ENCODE assay signal across 29 cellular contexts in the genomic region with DNA sequence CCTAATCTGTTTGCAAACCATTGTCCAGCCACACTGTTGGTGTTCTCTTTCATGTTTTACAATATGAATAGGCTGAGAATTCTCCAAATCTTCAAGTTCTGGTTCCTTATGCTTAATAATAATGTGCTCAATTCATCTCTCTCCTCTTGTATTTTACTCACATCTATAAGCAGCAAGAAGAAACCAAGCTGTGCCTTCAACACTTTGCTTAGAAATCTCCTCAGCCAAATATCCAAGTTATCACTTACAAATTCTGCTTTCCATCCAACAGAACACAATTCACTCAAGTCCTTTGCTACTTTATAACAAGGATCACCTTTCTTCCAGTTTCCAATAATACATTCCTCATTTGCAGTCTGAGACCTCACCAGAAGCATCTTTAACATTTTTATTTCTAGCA.
"Had no signal": no experiment of that assay in that cellular context is flagged by ENCODE, and none has a peak within 500 bp of the region (broad histone marks: within the 10 kb centered on the region; RNA-seq: fewer than 3 reads in every experiment).

No MANE protein-coding gene starts in this region.

- H3K4me3 ChIP-seq: adrenal gland, body of pancreas had no signal

- H3K4me1 Mint-ChIP-seq: T-helper 17 cell had no signal

- ATAC-seq: activated CD4-positive, CD25-positive, alpha-beta regulatory T cell treated with anti-CD3 and anti-CD28 coated beads, Interleukin-2, amount 50 U/mL, for 24 hours; activated CD8-positive, alpha-beta T cell treated with anti-CD3 and anti-CD28 coated beads, Interleukin-2, amount 10 ng/mL, durations not matched to agents 7 days and 5 days; activated naive CD8-positive, alpha-beta T cell treated with anti-CD3 and anti-CD28 coated beads, Interleukin-2, amount 50 U/mL, for 24 hours; body of pancreas; esophagus mucosa; T-helper 17 cell had no signal

- H3K9me3 ChIP-seq: adrenal gland, body of pancreas had no signal

- H3K4me1 ChIP-seq: adrenal gland, body of pancreas had no signal

- H3K27me3 Mint-ChIP-seq: activated B cell treated with CpG ODN at 0.5 μM for 24 hours; activated CD4-positive, alpha-beta memory T cell treated with anti-CD3 and anti-CD28 coated beads for 36 hours; activated CD4-positive, alpha-beta T cell treated with anti-CD3 and anti-CD28 coated beads, Interleukin-2, amount 10 ng/mL, durations not matched to agents 24 days and 14 days; activated CD8-positive, alpha-beta memory T cell treated with anti-CD3 and anti-CD28 coated beads, Interleukin-2, amount 10 ng/mL, durations not matched to agents 7 days and 5 days; activated naive CD8-positive, alpha-beta T cell treated with anti-CD3 and anti-CD28 coated beads for 36 hours; activated naive CD8-positive, alpha-beta T cell treated with anti-CD3 and anti-CD28 coated beads, Interleukin-2, amount 50 U/mL, for 24 hours; T-helper 17 cell had no signal

- FAIRE-seq: colon, endometrium, frontal cortex had no signal

- H3K36me3 ChIP-seq: adrenal gland, WERI-Rb-1 had no signal

- H3K27me3 ChIP-seq: adrenal gland, body of pancreas had no signal

- H3K4me3 Mint-ChIP-seq: activated B cell treated with CpG ODN at 0.5 μM for 24 hours; activated CD4-positive, alpha-beta memory T cell treated with anti-CD3 and anti-CD28 coated beads for 36 hours; activated CD4-positive, alpha-beta T cell treated with anti-CD3 and anti-CD28 coated beads, Interleukin-2, amount 10 ng/mL, durations not matched to agents 24 days and 14 days; activated CD8-positive, alpha-beta memory T cell treated with anti-CD3 and anti-CD28 coated beads, Interleukin-2, amount 10 ng/mL, durations not matched to agents 7 days and 5 days; activated CD8-positive, alpha-beta T cell treated with anti-CD3 and anti-CD28 coated beads, Interleukin-2, amount 10 ng/mL, durations not matched to agents 7 days and 5 days; activated naive CD8-positive, alpha-beta T cell treated with anti-CD3 and anti-CD28 coated beads for 36 hours; activated naive CD8-positive, alpha-beta T cell treated with anti-CD3 and anti-CD28 coated beads, Interleukin-2, amount 50 U/mL, for 24 hours; activated T-helper 1 cell treated with anti-CD3 and anti-CD28 coated beads, Interleukin-12 subunit alpha, Interleukin-12 subunit beta, Interleukin-2, Interleukin-4 antibody, amounts not matched to agents 30 ng/mL and 10 ng/mL and 1 ng/mL, durations not matched to agents 14 hours and 24 hours and 36 hours; T-helper 17 cell; T-helper 2 cell treated with Interferon-gamma antibody and Interleukin-4, amounts not matched to agents 5 μg/mL and 100 μg/mL, for 36 hours had no signal

- H3K27ac Mint-ChIP-seq: activated B cell treated with CpG ODN at 0.5 μM for 24 hours; activated CD4-positive, alpha-beta memory T cell treated with anti-CD3 and anti-CD28 coated beads for 36 hours; activated CD4-positive, alpha-beta T cell treated with anti-CD3 and anti-CD28 coated beads, Interleukin-2, amount 10 ng/mL, durations not matched to agents 24 days and 14 days; activated CD8-positive, alpha-beta memory T cell treated with anti-CD3 and anti-CD28 coated beads, Interleukin-2, amount 10 ng/mL, durations not matched to agents 7 days and 5 days; activated CD8-positive, alpha-beta T cell treated with anti-CD3 and anti-CD28 coated beads, Interleukin-2, amount 10 ng/mL, durations not matched to agents 7 days and 5 days; activated naive CD8-positive, alpha-beta T cell treated with anti-CD3 and anti-CD28 coated beads for 36 hours; activated naive CD8-positive, alpha-beta T cell treated with anti-CD3 and anti-CD28 coated beads, Interleukin-2, amount 50 U/mL, for 24 hours; activated T-helper 1 cell treated with anti-CD3 and anti-CD28 coated beads, Interleukin-12 subunit alpha, Interleukin-12 subunit beta, Interleukin-2, Interleukin-4 antibody, amounts not matched to agents 30 ng/mL and 10 ng/mL and 1 ng/mL, durations not matched to agents 14 hours and 24 hours and 36 hours; T-helper 17 cell; T-helper 2 cell treated with Interferon-gamma antibody and Interleukin-4, amounts not matched to agents 5 μg/mL and 100 μg/mL, for 36 hours had no signal

- DNase-seq: activated B cell treated with CpG ODN at 0.5 μM for 24 hours; activated CD4-positive, alpha-beta T cell treated with anti-CD3 and anti-CD28 coated beads, Interleukin-2, amount 10 ng/mL, durations not matched to agents 24 days and 14 days; activated CD8-positive, alpha-beta memory T cell treated with anti-CD3 and anti-CD28 coated beads, Interleukin-2, amount 50 U/mL, for 4 hours; activated CD8-positive, alpha-beta T cell treated with anti-CD3 and anti-CD28 coated beads, Interleukin-2, amount 10 ng/mL, durations not matched to agents 7 days and 5 days; activated gamma-delta T cell; activated naive CD4-positive, alpha-beta T cell; activated naive CD4-positive, alpha-beta T cell treated with anti-CD3 and anti-CD28 coated beads, Interleukin-2, amount 50 U/mL, for 16 hours; activated naive CD8-positive, alpha-beta T cell treated with anti-CD3 and anti-CD28 coated beads for 36 hours; activated naive CD8-positive, alpha-beta T cell treated with anti-CD3 and anti-CD28 coated beads, Interleukin-2, amount 50 U/mL, for 24 hours; activated T-cell treated with anti-CD3 and anti-CD28 coated beads, Interleukin-2, amount 50 U/mL, for 1 hour; adrenal gland; amygdala; aorta; body of pancreas; caudate nucleus; effector CD8-positive, alpha-beta T cell; foreskin fibroblast; T-helper 17 cell; T1000; WERI-Rb-1 had no signal

- H3K27ac ChIP-seq: adrenal gland, body of pancreas, WERI-Rb-1 had no signal
